22 cellular contexts compared by ENCODE assay signal in the genomic region with DNA sequence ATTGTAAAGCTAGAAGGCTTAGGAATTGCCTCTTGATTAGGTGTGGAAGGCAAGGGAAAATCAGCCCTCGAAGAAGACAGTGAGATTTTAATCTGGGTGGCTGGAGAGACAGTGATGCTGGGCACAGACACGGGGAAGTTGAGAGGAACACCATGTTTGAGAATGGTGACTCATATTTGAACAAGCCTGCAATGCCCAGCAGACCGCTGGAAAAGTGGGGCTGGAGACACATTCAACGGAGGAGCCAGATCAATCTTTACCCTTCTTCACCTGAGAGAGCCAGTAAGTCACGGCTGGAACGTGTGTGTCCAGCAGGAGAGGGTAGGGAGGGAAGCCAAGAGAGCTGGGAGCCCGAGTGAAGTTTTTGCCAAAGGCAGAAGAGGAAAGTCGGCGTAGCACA. TPM values are rescaled to one million over a fixed set of nuclear protein-coding genes. Genes with fewer than 3 reads are reported as not detected.
DNase-seq lines count a peak whose midpoint lies in the region; ATAC-seq, FAIRE-seq and TF ChIP-seq lines count a peak whose summit lies in the region.
"Had no signal": no experiment of that assay in that cellular context is flagged by ENCODE, and none has a peak within 500 bp of the region (broad histone marks: within the 10 kb centered on the region; RNA-seq: fewer than 3 reads in every experiment).

No MANE protein-coding gene starts in this region.

- H3F3A ChIP-seq in smooth muscle cell (ENCODE audit: low read depth) = no peaks in the 10 kb centered on the region

- FAIRE-seq in HepG2 (lab: Jason Lieb, UNC) = no peak
- FAIRE-seq: G401.6, GM12891, GM19239, H1, K562 had no signal

- H3K4me1 ChIP-seq in HepG2 (ENCODE audit: insufficient read depth, low read length) = no peaks in the 10 kb centered on the region; the same call in 1 of the 2 replicates
- peaks cover 0 to 80% (median 26%) of the 10 kb centered on the region in 4 donors for H3K4me1 ChIP-seq in tibial artery
- peaks cover 15% of the 10 kb centered on the region for H3K4me1 ChIP-seq in smooth muscle cell (ENCODE audit: low read depth)
- H3K4me1 ChIP-seq: BE2C had no signal

- WGBS in HepG2 (ENCODE audit: low lambda C conversion rate) = 3% methylated on average over 9 of the region's 9 CpGs
- WGBS in smooth muscle cell (ENCODE audit: low lambda C conversion rate) = 90% methylated on average over 9 of the region's 9 CpGs

- in situ Hi-C loops in HepG2 (cut with HindIII; ENCODE audit: extremely low pct_ligation_motif_present, low pct_unique_long_range_greater_than_20kb) = no loop called here

- H4K20me1 ChIP-seq in HepG2 (ENCODE audit: insufficient read depth, low read length) (no peaks in the 10 kb centered on the region), smooth muscle cell (ENCODE audit: low read depth) (no peaks in the 10 kb centered on the region)

- no peak for TF ChIP-seq POLR2A in HepG2 (IDR thresholded peaks at IDR 0.05; ENCODE audit: insufficient read depth in 1 of 2, low read depth in 2 of 2, low read length in 2 of 2)

- no peak for TF ChIP-seq CTCF in HepG2 (CRISPR knock-in tag; IDR thresholded peaks at IDR 0.05)
- no peak for TF ChIP-seq CTCF in tibial artery (IDR thresholded peaks at IDR 0.05)
- no peak for TF ChIP-seq CTCF in smooth muscle cell (IDR thresholded peaks at IDR 0.05; ENCODE audit: borderline replicate concordance, insufficient read depth, poor library complexity, severe bottlenecking)

- intact Hi-C loops in HepG2 (cut with micrococcal nuclease; ENCODE audit: unreplicated experiment) = no loop called here
- intact Hi-C loops in tibial artery (cut with DNase I; ENCODE audit: low total_unique reads) = no loop called here

- H2AFZ ChIP-seq in HepG2 (ENCODE audit: low read length) (no peak overlapping the region), smooth muscle cell (ENCODE audit: low read depth) (no peak overlapping the region)

- ATAC-seq in HepG2 = peak; percentile 59
- no peak for ATAC-seq in HG02763 (IDR thresholded peaks at IDR 0.05; ENCODE audit: unreplicated experiment)
- ATAC-seq: K562 had no signal

- H3K4me3 ChIP-seq in HepG2 (replicated peaks in 1 of 3; ENCODE audit: insufficient read depth in 1 of 3, low read depth in 2 of 3, low read length in 3 of 3) (no peak overlapping the region), tibial artery (no peak overlapping the region), smooth muscle cell (no peak overlapping the region)
- H3K4me3 ChIP-seq: HAP-1, K562 had no signal

- H3K4me2 ChIP-seq in HepG2 (ENCODE audit: low read depth, low read length) (no peak overlapping the region), smooth muscle cell (no peak overlapping the region)

- H3K27ac ChIP-seq in HepG2 (ENCODE audit: extremely low read length, insufficient read depth, low read length) (no peak overlapping the region), tibial artery (peak overlapping the region; percentile 78 to 80), smooth muscle cell (ENCODE audit: low read depth) (no peak overlapping the region)
- H3K27ac ChIP-seq: HL-60 had no signal

- TF ChIP-seq RAD21 in HepG2 (CRISPR knock-in tag; IDR thresholded peaks at IDR 0.05) = no peak

- no peak overlapping the region for H3K9ac ChIP-seq in HepG2 (ENCODE audit: insufficient read depth, low read depth, low read length)
- no peak overlapping the region for H3K9ac ChIP-seq in smooth muscle cell (ENCODE audit: low read depth)

- TF ChIP-seq EP300 in HepG2 (IDR thresholded peaks at IDR 0.05; ENCODE audit: low read depth in 2 of 2, low read length in 2 of 2) (no peak), HepG2 (CRISPR knock-in tag; IDR thresholded peaks at IDR 0.05; ENCODE audit: borderline replicate concordance) (no peak)

- CTCF ChIA-PET in HepG2 (lab: Yijun Ruan, JAX; ENCODE audit: low intra/inter-chr PET ratio, low total read pairs) = no interaction called here

- no peaks in the 10 kb centered on the region for H3K79me2 ChIP-seq in HepG2 (ENCODE audit: insufficient read depth, low read length)
- H3K79me2 ChIP-seq in smooth muscle cell (ENCODE audit: low read depth) = no peaks in the 10 kb centered on the region

- BruUV-seq in HepG2 (replicated peaks; lab: Mats Ljungman, UMichigan) = no TSS peak

- POLR2A ChIA-PET in HepG2 (lab: Yijun Ruan, JAX) = no interaction called here

- no peaks in the 10 kb centered on the region for H3K36me3 ChIP-seq in HepG2 (replicated peaks in 1 of 2; ENCODE audit: control insufficient read depth in 1 of 2, insufficient read depth in 2 of 2, low read length in 2 of 2)
- H3K36me3 ChIP-seq in tibial artery = no peaks in the 10 kb centered on the region
- H3K36me3 ChIP-seq in smooth muscle cell (ENCODE audit: low read depth) = no peaks in the 10 kb centered on the region
- H3K36me3 ChIP-seq: BE2C, HAP-1 had no signal

- H3K27me3 ChIP-seq in HepG2 (ENCODE audit: control insufficient read depth in 1 of 2, insufficient read depth in 2 of 2, low read length in 2 of 2) (peaks cover 6 to 49% of the 10 kb centered on the region in 2 experiments), tibial artery (no peaks in the 10 kb centered on the region), smooth muscle cell (ENCODE audit: low read depth) (peaks cover 70% of the 10 kb centered on the region)

- H3K9me3 ChIP-seq in HepG2 (ENCODE audit: low read length) (no peaks in the 10 kb centered on the region), tibial artery (no peaks in the 10 kb centered on the region), smooth muscle cell (replicated peaks; ENCODE audit: low read depth) (no peaks in the 10 kb centered on the region)
- H3K9me3 ChIP-seq: BE2C, HAP-1 had no signal

- peak; percentile 78 for DNase-seq in DMS53 (lab: John Stamatoyannopoulos, UW)
- DNase-seq in HepG2 (ENCODE audit: low spot score) = peak; percentile 29
- DNase-seq in tibial artery = no peak
- no peak for DNase-seq in smooth muscle cell (lab: John Stamatoyannopoulos, UW; ENCODE audit: unreplicated experiment)
- no peak for DNase-seq in H4 (ENCODE audit: low spot score)
- DNase-seq: ACHN; BE2C; C1 segment of cervical spinal cord; CD4-positive, CD25-positive, alpha-beta regulatory T cell; CD8-positive, alpha-beta memory T cell; DMS153; DND-41; IMR-90 had no signal

TF ChIP-seq in HepG2, 621 proteins besides CTCF, POLR2A, EP300 and RAD21:
- no peak for TF ChIP-seq ZFAT (CRISPR knock-in tag; conservative IDR thresholded peaks at IDR 0.05)
- TF ChIP-seq FOSL2 (CRISPR knock-in tag; IDR thresholded peaks at IDR 0.05) = peak; percentile 90
- TF ChIP-seq ZNF644 (CRISPR knock-in tag; IDR thresholded peaks at IDR 0.05; ENCODE audit: low read depth) = peak; percentile 49; the same call in 1 of the 2 replicates
- peak; percentile 51; the same call in 1 of the 2 replicates for TF ChIP-seq FOSL1 (CRISPR knock-in tag; IDR thresholded peaks at IDR 0.05; ENCODE audit: borderline replicate concordance)

RNA-seq across cellular contexts. Expression of gene ESR1, which starts 3.7 kb away (rescaled TPM):
- total RNA-seq in HepG2 (2016; rRNA removed; fragmentation: Illumina TruSeq; extraction: Trizol) (not detected in 2 replicates), smooth muscle cell (0.04 TPM in 1 of 2 replicates, not detected in the other)
- not detected in 2 replicates for total RNA-seq in HepG2 (2016; cell fraction: cytosol; rRNA removed; fragmentation: Illumina TruSeq; extraction: Trizol; ENCODE audit: low read depth)
- total RNA-seq in HepG2 (2016; cell fraction: insoluble cytoplasmic fraction; rRNA removed; fragmentation: Illumina TruSeq; extraction: Trizol) = not detected in 2 replicates
- not detected in 2 replicates for total RNA-seq in HepG2 (2016; cell fraction: membrane; rRNA removed; fragmentation: Illumina TruSeq; extraction: Trizol)
- not detected in 2 replicates for total RNA-seq in HepG2 (2016; cell fraction: nucleus; rRNA removed; fragmentation: Illumina TruSeq; extraction: Trizol)
- polyA plus RNA-seq in HepG2 (2011; rRNA removed) (not detected in 2 replicates), smooth muscle cell (0.16 TPM in 1 of 2 replicates, not detected in the other)
- polyA plus RNA-seq in HepG2 (2011; cell fraction: cytosol; rRNA removed) = not detected in 2 replicates
- 0.07 TPM in 1 of 2 replicates, not detected in the other for polyA plus RNA-seq in HepG2 (2011; cell fraction: nucleus; rRNA removed)
- polyA plus RNA-seq in HepG2 (2012) = 0.04 and 0.07 TPM in 2 replicates
- not detected in 2 replicates for polyA plus RNA-seq in HepG2 (2016; cell fraction: cytosol; fragmentation: Illumina TruSeq; extraction: Trizol; ENCODE audit: low read depth)
- not detected in 2 replicates for polyA plus RNA-seq in HepG2 (2016; cell fraction: insoluble cytoplasmic fraction; fragmentation: Illumina TruSeq; extraction: Trizol; ENCODE audit: low read depth)
- not detected in 2 replicates for polyA plus RNA-seq in HepG2 (2016; cell fraction: membrane; fragmentation: Illumina TruSeq; extraction: Trizol; ENCODE audit: low read depth)
- not detected in 2 replicates for polyA plus RNA-seq in HepG2 (2016; cell fraction: nucleus; fragmentation: Illumina TruSeq; extraction: Trizol; ENCODE audit: insufficient read depth, low read depth)
- polyA minus RNA-seq in HepG2 (2011; rRNA and poly(A)+ RNA removed; ENCODE audit: low replicate concordance) = 0.56 TPM in 1 of 2 replicates, not detected in the other
- not detected in 2 replicates for polyA minus RNA-seq in HepG2 (2011; cell fraction: cytosol; rRNA and poly(A)+ RNA removed)
- not detected in 2 replicates for polyA minus RNA-seq in HepG2 (2011; cell fraction: nucleus; rRNA and poly(A)+ RNA removed)
- total RNA-seq in H4 (2014; rRNA removed; shearing (Covaris generic)) = not detected in 2 replicates
- total RNA-seq: A172, IMR-90 had no signal
- polyA plus RNA-seq: IMR-90 had no signal

Comparison
In these comparisons a context has a peak if more than half of its experiments do, and no peak if none do; other contexts are left out.
1. DNase-seq: peak in DMS53 (single experiment) and HepG2 (single experiment); none in tibial artery (0 of 2), smooth muscle cell (single experiment) and H4 (single experiment).
2. H3K27ac ChIP-seq: peak in tibial artery (2 of 2); none in HepG2 (single experiment) and smooth muscle cell (single experiment).